In genomic region chr13:34588362-34588761, GRCh38 we compare ENCODE assay signal across 19 cellular contexts.
DNase-seq lines count a peak whose midpoint lies in the region; ATAC-seq and TF ChIP-seq lines count a peak whose summit lies in the region.
"Had no signal": no experiment of that assay in that cellular context is flagged by ENCODE, and none has a peak within 500 bp of the region (broad histone marks: within the 10 kb centered on the region; RNA-seq: fewer than 3 reads in every experiment).

No MANE protein-coding gene starts in this region.

- H3K4me1 Mint-ChIP-seq in brain = peaks cover 33% of the 10 kb centered on the region
- H3K4me1 Mint-ChIP-seq: CD14-positive monocyte; CD8-positive, alpha-beta memory T cell had no signal

- H3K27me3 ChIP-seq in right cardiac atrium (ENCODE audit: control insufficient read depth, insufficient read depth) (no peaks in the 10 kb centered on the region), mammary epithelial cell (ENCODE audit: insufficient read depth, low read length) (no peaks in the 10 kb centered on the region)
- H3K27me3 ChIP-seq: BE2C; BLaER1 treated with 17β-estradiol and CSF1 and Interleukin-3, amounts not matched to agents 10 nM and 100 nM had no signal

- DNase-seq in right cardiac atrium = no peak
- no peak for DNase-seq in left ventricle myocardium superior
- DNase-seq in mucosa of descending colon = no peak
- DNase-seq in mammary epithelial cell = no peak
- DNase-seq: BE2C; CD4-positive, alpha-beta T cell; CD8-positive, alpha-beta memory T cell; DMS 273 treated with DMSO at 0.1 percent for 48 hours; DMS79; GF-D8; GOT3; H7; HCEC 1CT had no signal

- H3K27ac ChIP-seq in right cardiac atrium (ENCODE audit: low read length) (no peak overlapping the region), mammary epithelial cell (ENCODE audit: insufficient read depth, low read depth, low read length) (no peak overlapping the region)
- H3K27ac ChIP-seq: 22Rv1; BLaER1 treated with 17β-estradiol and CSF1 and Interleukin-3, amounts not matched to agents 10 nM and 100 nM had no signal

- H3K27me3 Mint-ChIP-seq in brain = peaks cover 3% of the 10 kb centered on the region
- H3K27me3 Mint-ChIP-seq: CD4-positive, alpha-beta T cell; CD8-positive, alpha-beta memory T cell had no signal

- no peaks in the 10 kb centered on the region for H4K20me1 ChIP-seq in mammary epithelial cell (ENCODE audit: insufficient read depth, low read length)
- H4K20me1 ChIP-seq: BLaER1 treated with 17β-estradiol and CSF1 and Interleukin-3, amounts not matched to agents 10 nM and 100 nM had no signal

- no peak overlapping the region for H2AFZ ChIP-seq in mammary epithelial cell (ENCODE audit: low read depth, low read length)

- peak; percentile 25 to 32 for ATAC-seq in right cardiac atrium
- ATAC-seq in left ventricle myocardium superior = no peak
- peak; percentile 9 for ATAC-seq in mucosa of descending colon
- no peak for ATAC-seq in HG02970 (IDR thresholded peaks at IDR 0.05; ENCODE audit: low FRiP score, unreplicated experiment)
- no peak for ATAC-seq in GM19397 (IDR thresholded peaks at IDR 0.05; ENCODE audit: unreplicated experiment)

- in situ Hi-C loops in mammary epithelial cell (cut with MboI; ENCODE audit: low sequenced_read_pairs in 2 of 2) = no loop called here

- H3K36me3 Mint-ChIP-seq in brain = no peaks in the 10 kb centered on the region
- H3K36me3 Mint-ChIP-seq: CD14-positive monocyte; CD8-positive, alpha-beta memory T cell had no signal

- no peak for TF ChIP-seq CTCF in brain (conservative IDR thresholded peaks at IDR 0.05)
- no peak for TF ChIP-seq CTCF in mucosa of descending colon (IDR thresholded peaks at IDR 0.05)
- no peak for TF ChIP-seq CTCF in mammary epithelial cell (conservative IDR thresholded peaks at IDR 0.05 in 1 of 2, IDR thresholded peaks at IDR 0.05 in 1 of 2; ENCODE audit: extremely low read depth in 1 of 2, insufficient read depth in 1 of 2, low read depth in 1 of 2, low read length in 2 of 2)

- BruUV-seq in mammary epithelial cell (replicated peaks; lab: Mats Ljungman, UMichigan) = no TSS peak

- no peaks in the 10 kb centered on the region for H3K79me2 ChIP-seq in mammary epithelial cell (ENCODE audit: insufficient read depth, low read length)

- dilution Hi-C loops in mammary epithelial cell (cut with HindIII; ENCODE audit: low sequenced_read_pairs) = no loop called here

- peak overlapping the region in 3 of 5 experiments; percentile 55 to 100 (median 89) for H3K27ac Mint-ChIP-seq in brain
- H3K27ac Mint-ChIP-seq: CD14-positive monocyte; CD4-positive, alpha-beta T cell; CD8-positive, alpha-beta memory T cell had no signal

- H3K4me2 ChIP-seq in mammary epithelial cell (ENCODE audit: insufficient read depth, low read depth, low read length) = no peak overlapping the region
- H3K4me2 ChIP-seq: BLaER1 treated with 17β-estradiol and CSF1 and Interleukin-3, amounts not matched to agents 10 nM and 100 nM had no signal

- CTCF ChIA-PET in mammary epithelial cell (lab: Charles Lee; ENCODE audit: low non-redundant PET) = no interaction called here

- H3K9me3 Mint-ChIP-seq in brain = peaks cover 0 to 21% (median 0%) of the 10 kb centered on the region in 5 experiments
- H3K9me3 Mint-ChIP-seq: CD4-positive, alpha-beta T cell had no signal

- H3K4me3 Mint-ChIP-seq in brain = peak overlapping the region in 1 of 5 experiments; percentile 15
- H3K4me3 Mint-ChIP-seq: CD14-positive monocyte; CD4-positive, alpha-beta T cell; CD8-positive, alpha-beta memory T cell had no signal

- H3K9ac ChIP-seq in mammary epithelial cell (ENCODE audit: insufficient read depth, low read length) = no peak overlapping the region
- H3K9ac ChIP-seq: BLaER1 treated with 17β-estradiol and CSF1 and Interleukin-3, amounts not matched to agents 10 nM and 100 nM had no signal

- 62% methylated on average over 7 of the region's 7 CpGs for WGBS in right cardiac atrium
- WGBS in mammary epithelial cell (ENCODE audit: low coverage, missing lambda C conversion rate) = 91% methylated on average over 7 of the region's 7 CpGs

- H3K9me3 ChIP-seq in right cardiac atrium (ENCODE audit: control insufficient read depth, low read length) (no peaks in the 10 kb centered on the region), mucosa of descending colon (no peaks in the 10 kb centered on the region), mammary epithelial cell (replicated peaks; ENCODE audit: insufficient read depth, low read length) (no peaks in the 10 kb centered on the region)
- H3K9me3 ChIP-seq: BE2C; BLaER1 treated with 17β-estradiol and CSF1 and Interleukin-3, amounts not matched to agents 10 nM and 100 nM had no signal

- H3K4me1 ChIP-seq in right cardiac atrium (ENCODE audit: control insufficient read depth, insufficient read depth, low read length) = no peaks in the 10 kb centered on the region
- H3K4me1 ChIP-seq in mucosa of descending colon (ENCODE audit: low read depth) = no peaks in the 10 kb centered on the region
- no peaks in the 10 kb centered on the region for H3K4me1 ChIP-seq in mammary epithelial cell (ENCODE audit: insufficient read depth, low read length)
- H3K4me1 ChIP-seq: BE2C; BLaER1 treated with 17β-estradiol and CSF1 and Interleukin-3, amounts not matched to agents 10 nM and 100 nM had no signal

- intact Hi-C loops in right cardiac atrium (cut with DNase I) = no loop called here
- intact Hi-C loops in left ventricle myocardium superior (cut with micrococcal nuclease) = no loop called here
- intact Hi-C loops in mucosa of descending colon (cut with DNase I, micrococcal nuclease) = no loop called here
- intact Hi-C loops in mammary epithelial cell (cut with micrococcal nuclease) = no loop called here

- no peaks in the 10 kb centered on the region for H3K36me3 ChIP-seq in mucosa of descending colon (ENCODE audit: low read depth)
- no peaks in the 10 kb centered on the region for H3K36me3 ChIP-seq in mammary epithelial cell (ENCODE audit: insufficient read depth, low read length)
- H3K36me3 ChIP-seq: BE2C; BLaER1 treated with 17β-estradiol and CSF1 and Interleukin-3, amounts not matched to agents 10 nM and 100 nM had no signal

- H3K4me3 ChIP-seq in right cardiac atrium (ENCODE audit: low read length) (no peak overlapping the region), mucosa of descending colon (no peak overlapping the region), mammary epithelial cell (replicated peaks in 1 of 3; ENCODE audit: insufficient read depth in 1 of 3, low read depth in 2 of 3, low read length in 3 of 3) (no peak overlapping the region)
- H3K4me3 ChIP-seq: BLaER1 treated with 17β-estradiol and CSF1 and Interleukin-3, amounts not matched to agents 10 nM and 100 nM had no signal

Comparison
In these comparisons a context has a peak if more than half of its experiments do, and no peak if none do; other contexts are left out.
1. ATAC-seq: peak in right cardiac atrium (2 of 2) and mucosa of descending colon (single experiment); none in left ventricle myocardium superior (single experiment), HG02970 (single experiment) and GM19397 (single experiment).